9 cellular contexts compared by ENCODE assay signal in the genomic region with DNA sequence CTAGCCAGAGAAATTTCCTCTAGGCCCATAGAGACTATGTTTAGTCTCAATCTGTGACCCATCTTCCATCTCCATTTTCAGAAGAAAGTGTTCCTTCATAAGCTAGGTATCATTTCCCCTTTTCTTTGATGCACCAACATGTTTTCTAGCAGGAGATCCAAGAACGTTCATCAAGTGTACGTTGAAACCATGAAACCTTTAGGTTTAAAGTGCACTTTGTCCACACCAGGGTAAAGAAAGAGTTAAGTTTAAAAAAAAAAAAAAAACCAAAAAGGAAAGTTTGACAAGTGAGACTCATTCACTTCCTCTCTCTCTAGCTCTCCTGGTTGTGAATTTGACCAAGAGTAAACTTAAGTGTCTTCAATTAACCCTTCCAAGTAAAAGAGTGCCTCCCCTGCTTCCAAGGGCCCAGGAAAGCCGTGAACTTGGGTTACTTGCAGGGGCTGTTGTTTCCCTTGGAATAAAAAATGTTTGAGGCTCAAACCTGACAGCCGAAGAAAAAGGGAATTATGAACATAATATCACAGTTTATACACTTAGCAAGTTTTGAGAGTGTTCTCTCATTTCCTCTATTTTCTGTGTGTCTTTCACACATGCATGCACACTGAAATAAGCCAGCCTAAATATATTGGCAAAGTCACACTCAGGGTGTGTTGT. TPM values are rescaled to one million over a fixed set of nuclear protein-coding genes. Genes with fewer than 3 reads are reported as not detected.
DNase-seq lines count a peak whose midpoint lies in the region; ATAC-seq and TF ChIP-seq lines count a peak whose summit lies in the region.
"Had no signal": no experiment of that assay in that cellular context is flagged by ENCODE, and none has a peak within 500 bp of the region (broad histone marks: within the 10 kb centered on the region; RNA-seq: fewer than 3 reads in every experiment).

No MANE protein-coding gene starts in this region.

- H3K4me3 ChIP-seq in effector memory CD4-positive, alpha-beta T cell (ENCODE audit: insufficient read depth, low read depth, low read length, poor library complexity, severe bottlenecking) = no peak overlapping the region
- H3K4me3 ChIP-seq: left ventricle myocardium inferior had no signal

- H3K9me3 Mint-ChIP-seq in activated naive CD8-positive, alpha-beta T cell treated with anti-CD3 and anti-CD28 coated beads, Interleukin-2, amount 10 ng/mL, durations not matched to agents 7 days and 5 days = peaks cover 1% of the 10 kb centered on the region
- no peaks in the 10 kb centered on the region for H3K9me3 Mint-ChIP-seq in activated CD4-positive, alpha-beta memory T cell treated with anti-CD3 and anti-CD28 coated beads, Interleukin-2, amount 10 ng/mL, durations not matched to agents 7 days and 5 days

- no peaks in the 10 kb centered on the region for H3K27me3 Mint-ChIP-seq in activated naive CD8-positive, alpha-beta T cell treated with anti-CD3 and anti-CD28 coated beads, Interleukin-2, amount 10 ng/mL, durations not matched to agents 7 days and 5 days
- H3K27me3 Mint-ChIP-seq in activated CD4-positive, alpha-beta memory T cell treated with anti-CD3 and anti-CD28 coated beads, Interleukin-2, amount 10 ng/mL, durations not matched to agents 7 days and 5 days = no peaks in the 10 kb centered on the region

- CTCF ChIA-PET in activated CD4-positive, alpha-beta memory T cell treated with anti-CD3 and anti-CD28 coated beads, Interleukin-2, amount 10 ng/mL, durations not matched to agents 7 days and 5 days (lab: Charles Lee) = interaction anchor here (1.3 to 1.5 kb wide), 2 partner anchors 49 to 80 kb away, joined by 3 read pairs; no protein-coding TSS in a partner anchor
- CTCF ChIA-PET in HEK293T (lab: Yijun Ruan, JAX) = interaction anchor here (0.7 kb wide), 1 partner anchor 125 kb away, joined by 3 read pairs; no protein-coding TSS in a partner anchor

- POLR2A ChIA-PET in activated naive CD8-positive, alpha-beta T cell treated with anti-CD3 and anti-CD28 coated beads, Interleukin-2, amount 10 ng/mL, durations not matched to agents 7 days and 5 days (lab: Charles Lee) = interaction anchor here (0.6 to 2.3 kb wide), 4 partner anchors 21 to 124 kb away, joined by 3 to 8 read pairs (median 6); no protein-coding TSS in a partner anchor
- POLR2A ChIA-PET in activated CD4-positive, alpha-beta memory T cell treated with anti-CD3 and anti-CD28 coated beads, Interleukin-2, amount 10 ng/mL, durations not matched to agents 7 days and 5 days (lab: Charles Lee) = interaction anchor here (0.6 to 1.4 kb wide), 2 partner anchors 20 to 306 kb away, joined by 3 read pairs; no protein-coding TSS in a partner anchor
- POLR2A ChIA-PET in HEK293T (lab: Yijun Ruan, JAX) = no interaction called here

- peak overlapping the region; percentile 88 for H3K27ac Mint-ChIP-seq in activated naive CD8-positive, alpha-beta T cell treated with anti-CD3 and anti-CD28 coated beads, Interleukin-2, amount 10 ng/mL, durations not matched to agents 7 days and 5 days
- no peak overlapping the region for H3K27ac Mint-ChIP-seq in activated CD4-positive, alpha-beta memory T cell treated with anti-CD3 and anti-CD28 coated beads, Interleukin-2, amount 10 ng/mL, durations not matched to agents 7 days and 5 days

- H3K36me3 ChIP-seq in effector memory CD4-positive, alpha-beta T cell (ENCODE audit: control insufficient read depth, insufficient read depth, low read length) = no peaks in the 10 kb centered on the region
- H3K36me3 ChIP-seq: left ventricle myocardium inferior had no signal

- peaks cover 1% of the 10 kb centered on the region for H3K36me3 Mint-ChIP-seq in activated naive CD8-positive, alpha-beta T cell treated with anti-CD3 and anti-CD28 coated beads, Interleukin-2, amount 10 ng/mL, durations not matched to agents 7 days and 5 days
- H3K36me3 Mint-ChIP-seq in activated CD4-positive, alpha-beta memory T cell treated with anti-CD3 and anti-CD28 coated beads, Interleukin-2, amount 10 ng/mL, durations not matched to agents 7 days and 5 days (ENCODE audit: low read depth) = no peaks in the 10 kb centered on the region

- H3K4me1 ChIP-seq in effector memory CD4-positive, alpha-beta T cell (ENCODE audit: control insufficient read depth, insufficient read depth, low read length, poor library complexity, severe bottlenecking) = peaks cover 5% of the 10 kb centered on the region

- DNase-seq in GM10266 (ENCODE audit: extremely low spot score) (peak; percentile 30), HEK293T (ENCODE audit: extremely low spot score) (no peak), DMS 273 (lab: John Stamatoyannopoulos, UW; ENCODE audit: unreplicated experiment) (no peak)
- DNase-seq in activated naive CD8-positive, alpha-beta T cell treated with anti-CD3 and anti-CD28 coated beads, Interleukin-2, amount 10 ng/mL, durations not matched to agents 7 days and 5 days = no peak
- no peak for DNase-seq in activated CD4-positive, alpha-beta memory T cell treated with anti-CD3 and anti-CD28 coated beads, Interleukin-2, amount 10 ng/mL, durations not matched to agents 7 days and 5 days
- no peak for DNase-seq in effector memory CD4-positive, alpha-beta T cell
- DNase-seq: left ventricle myocardium inferior had no signal

- no peak overlapping the region for H3K27ac ChIP-seq in effector memory CD4-positive, alpha-beta T cell (ENCODE audit: insufficient read depth, low read length, poor library complexity, severe bottlenecking)
- H3K27ac ChIP-seq: left ventricle myocardium inferior had no signal

- TF ChIP-seq CTCF in GM10266 (IDR thresholded peaks at IDR 0.05; ENCODE audit: control insufficient read depth, insufficient read depth, low read depth, missing control alignments) = no peak

- no peaks in the 10 kb centered on the region for H3K9me3 ChIP-seq in effector memory CD4-positive, alpha-beta T cell (ENCODE audit: control insufficient read depth, low read length)
- H3K9me3 ChIP-seq: left ventricle myocardium inferior had no signal

- H3K27me3 ChIP-seq in effector memory CD4-positive, alpha-beta T cell (replicated peaks; ENCODE audit: control insufficient read depth, insufficient read depth, low read length, poor library complexity, severe bottlenecking) = no peaks in the 10 kb centered on the region

- peaks cover 28% of the 10 kb centered on the region for H3K4me1 Mint-ChIP-seq in activated naive CD8-positive, alpha-beta T cell treated with anti-CD3 and anti-CD28 coated beads, Interleukin-2, amount 10 ng/mL, durations not matched to agents 7 days and 5 days
- H3K4me1 Mint-ChIP-seq in activated CD4-positive, alpha-beta memory T cell treated with anti-CD3 and anti-CD28 coated beads, Interleukin-2, amount 10 ng/mL, durations not matched to agents 7 days and 5 days = peaks cover 15% of the 10 kb centered on the region

- H3K4me3 Mint-ChIP-seq in activated naive CD8-positive, alpha-beta T cell treated with anti-CD3 and anti-CD28 coated beads, Interleukin-2, amount 10 ng/mL, durations not matched to agents 7 days and 5 days = peak overlapping the region; percentile 48
- no peak overlapping the region for H3K4me3 Mint-ChIP-seq in activated CD4-positive, alpha-beta memory T cell treated with anti-CD3 and anti-CD28 coated beads, Interleukin-2, amount 10 ng/mL, durations not matched to agents 7 days and 5 days

- ATAC-seq in GM21367 (IDR thresholded peaks at IDR 0.05; ENCODE audit: unreplicated experiment) (peak; percentile 55), HG03342 (IDR thresholded peaks at IDR 0.05; ENCODE audit: unreplicated experiment) (peak; percentile 60)
- ATAC-seq in activated naive CD8-positive, alpha-beta T cell treated with anti-CD3 and anti-CD28 coated beads, Interleukin-2, amount 10 ng/mL, durations not matched to agents 7 days and 5 days (ENCODE audit: low read depth) = no peak

TF ChIP-seq in HEK293T, 16 proteins besides CTCF, POLR2A, EP300 and RAD21:
- no peak for TF ChIP-seq CTBP1 (IDR thresholded peaks at IDR 0.05; ENCODE audit: borderline replicate concordance)
- no peak for TF ChIP-seq SUZ12 (IDR thresholded peaks at IDR 0.05)
- no peak for TF ChIP-seq TARDBP (IDR thresholded peaks at IDR 0.05)
- no peak for TF ChIP-seq LEF1 (IDR thresholded peaks at IDR 0.05; ENCODE audit: borderline replicate concordance)
- TF ChIP-seq SP1 (IDR thresholded peaks at IDR 0.05) = no peak
- no peak for TF ChIP-seq FOXK2 (IDR thresholded peaks at IDR 0.05)
- TF ChIP-seq FOXM1 (IDR thresholded peaks at IDR 0.05; ENCODE audit: borderline replicate concordance) = no peak
- no peak for TF ChIP-seq BHLHE40 (IDR thresholded peaks at IDR 0.05; ENCODE audit: borderline replicate concordance)
- TF ChIP-seq HDGF (IDR thresholded peaks at IDR 0.05; ENCODE audit: borderline replicate concordance) = no peak
- no peak for TF ChIP-seq ZNF384 (IDR thresholded peaks at IDR 0.05)
- TF ChIP-seq NFRKB (IDR thresholded peaks at IDR 0.05) = no peak
- TF ChIP-seq L3MBTL2 (conservative IDR thresholded peaks at IDR 0.05) = no peak
- TF ChIP-seq, protein P1, sequence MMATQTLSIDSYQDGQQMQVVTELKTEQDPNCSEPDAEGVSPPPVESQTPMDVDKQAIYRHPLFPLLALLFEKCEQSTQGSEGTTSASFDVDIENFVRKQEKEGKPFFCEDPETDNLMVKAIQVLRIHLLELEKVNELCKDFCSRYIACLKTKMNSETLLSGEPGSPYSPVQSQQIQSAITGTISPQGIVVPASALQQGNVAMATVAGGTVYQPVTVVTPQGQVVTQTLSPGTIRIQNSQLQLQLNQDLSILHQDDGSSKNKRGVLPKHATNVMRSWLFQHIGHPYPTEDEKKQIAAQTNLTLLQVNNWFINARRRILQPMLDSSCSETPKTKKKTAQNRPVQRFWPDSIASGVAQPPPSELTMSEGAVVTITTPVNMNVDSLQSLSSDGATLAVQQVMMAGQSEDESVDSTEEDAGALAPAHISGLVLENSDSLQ (IDR thresholded peaks at IDR 0.05) = no peak
- TF ChIP-seq FOXA1 (IDR thresholded peaks at IDR 0.05) = no peak
- no peak for TF ChIP-seq ELF4 (IDR thresholded peaks at IDR 0.05)
- TF ChIP-seq ARNT (IDR thresholded peaks at IDR 0.05) = no peak

RNA-seq across cellular contexts. Expression of a gene that starts 56.7 kb away (rescaled TPM):
- total RNA-seq in activated naive CD8-positive, alpha-beta T cell treated with anti-CD3 and anti-CD28 coated beads, Interleukin-2, amount 10 ng/mL, durations not matched to agents 7 days and 5 days = 100 to 1,000 TPM; 169 to 186 TPM
- 100 to 1,000 TPM; 105 to 110 TPM for total RNA-seq in activated CD4-positive, alpha-beta memory T cell treated with anti-CD3 and anti-CD28 coated beads, Interleukin-2, amount 10 ng/mL, durations not matched to agents 7 days and 5 days
